Comparison of ENCODE assay signal across 1 cellular context in genomic region chr6:72650081-72650745, GRCh38.
TF ChIP-seq lines count a peak whose summit lies in the region.

No MANE protein-coding gene starts in this region.

TF ChIP-seq in endothelial cell of umbilical vein, 7 proteins besides CTCF, POLR2A, EP300 and RAD21 (continued from another document):
- no peak for TF ChIP-seq MYC (IDR thresholded peaks at IDR 0.05; ENCODE audit: low read depth, low read length)
- no peak for TF ChIP-seq EZH2 (IDR thresholded peaks at IDR 0.05; ENCODE audit: borderline replicate concordance, low read depth, low read length, severe bottlenecking)
- TF ChIP-seq FOS (IDR thresholded peaks at IDR 0.05; ENCODE audit: borderline replicate concordance, insufficient read depth, low read length), result peak; percentile 65
